In the genomic region with DNA sequence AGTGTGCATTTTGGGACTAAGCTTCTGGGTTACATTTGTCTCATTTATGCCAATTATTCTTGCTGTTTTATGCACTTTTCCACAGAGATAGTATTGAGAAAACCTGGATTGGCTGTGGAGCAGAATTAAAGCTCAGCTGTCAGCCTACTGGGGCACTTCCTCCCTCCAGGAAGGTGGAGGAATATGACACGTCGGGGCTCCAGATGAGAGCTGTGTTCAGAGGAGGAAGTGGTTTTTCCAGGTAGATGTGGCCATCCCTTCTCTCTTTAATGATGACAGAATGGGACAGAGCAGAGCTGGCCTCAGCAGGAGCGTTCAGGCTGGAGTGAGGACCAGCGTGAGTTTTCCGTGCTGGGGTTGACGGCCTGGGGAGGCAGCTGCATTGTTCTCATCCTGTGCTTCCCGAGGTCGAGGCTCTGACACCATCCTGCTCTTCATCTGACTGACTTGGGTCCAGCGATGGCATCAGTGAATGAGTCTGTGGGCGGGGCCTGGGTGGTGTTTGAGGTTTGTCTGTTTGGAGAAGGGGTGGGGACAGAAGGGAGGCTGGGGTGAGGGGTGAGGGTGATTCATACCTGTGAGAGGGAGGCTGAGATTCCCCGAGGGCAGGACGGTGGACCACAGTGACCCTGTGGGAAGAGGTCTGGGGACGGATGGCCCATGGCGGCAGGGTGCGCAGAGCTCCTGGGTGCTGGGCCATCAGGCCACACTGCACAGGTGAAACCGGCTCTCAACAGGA, we compare ENCODE assay signal across 13 cellular contexts.
DNase-seq lines count a peak whose midpoint lies in the region; ATAC-seq, FAIRE-seq and TF ChIP-seq lines count a peak whose summit lies in the region.
"Had no signal": no experiment of that assay in that cellular context is flagged by ENCODE, and none has a peak within 500 bp of the region (broad histone marks: within the 10 kb centered on the region; RNA-seq: fewer than 3 reads in every experiment).

No MANE protein-coding gene starts in this region.

- no peaks in the 10 kb centered on the region for H3K36me3 Mint-ChIP-seq in activated CD4-positive, alpha-beta memory T cell treated with anti-CD3 and anti-CD28 coated beads for 36 hours
- H3K36me3 Mint-ChIP-seq: CD14-positive monocyte had no signal

- H3K4me1 ChIP-seq in DND-41 (ENCODE audit: insufficient read depth, low read length), result peaks cover 24% of the 10 kb centered on the region

- FAIRE-seq in HTR-8/SVneo (lab: Jason Lieb, UNC), result no peak
- FAIRE-seq: astrocyte had no signal

- no peak overlapping the region for H2AFZ ChIP-seq in DND-41 (ENCODE audit: low read depth, low read length)

- H3K27ac ChIP-seq in DND-41 (ENCODE audit: low read length), result peak overlapping the region; percentile 64
- H3K27ac ChIP-seq: RWPE1 had no signal

- intact Hi-C loops in activated CD4-positive, alpha-beta memory T cell treated with anti-CD3 and anti-CD28 coated beads for 36 hours (cut with micrococcal nuclease), result no loop called here
- intact Hi-C loops in left colon (cut with DNase I, micrococcal nuclease), result no loop called here

- H3K27me3 ChIP-seq in DND-41 (ENCODE audit: insufficient read depth, low read length, poor library complexity), result no peaks in the 10 kb centered on the region

- DNase-seq in DND-41 (peak; percentile 81), HTR-8/SVneo (ENCODE audit: insufficient read length, low spot score) (peak; percentile 8), left colon (no peak), NCI-H345 (lab: John Stamatoyannopoulos, UW) (no peak)
- peak; percentile 62 for DNase-seq in activated CD4-positive, alpha-beta memory T cell treated with anti-CD3 and anti-CD28 coated beads for 36 hours
- DNase-seq: activated CD8-positive, alpha-beta memory T cell treated with anti-CD3 and anti-CD28 coated beads, Interleukin-2, amount 50 U/mL, for 4 hours had no signal

- H3K79me2 ChIP-seq in DND-41 (ENCODE audit: insufficient read depth, low read length), result peaks cover 4% of the 10 kb centered on the region

- peaks cover 28% of the 10 kb centered on the region for H3K4me1 Mint-ChIP-seq in activated CD4-positive, alpha-beta memory T cell treated with anti-CD3 and anti-CD28 coated beads for 36 hours (ENCODE audit: low read depth)

- no peak overlapping the region for H3K9ac ChIP-seq in DND-41 (ENCODE audit: low read depth, low read length)

- no peak for TF ChIP-seq CTCF in DND-41 (IDR thresholded peaks at IDR 0.05; ENCODE audit: borderline replicate concordance, extremely low read depth, low read length, poor library complexity, severe bottlenecking)

- no peaks in the 10 kb centered on the region for H3K9me3 Mint-ChIP-seq in activated CD4-positive, alpha-beta memory T cell treated with anti-CD3 and anti-CD28 coated beads for 36 hours
- H3K9me3 Mint-ChIP-seq: CD14-positive monocyte had no signal

- H3K4me3 Mint-ChIP-seq in activated CD4-positive, alpha-beta memory T cell treated with anti-CD3 and anti-CD28 coated beads for 36 hours, result no peak overlapping the region
- H3K4me3 Mint-ChIP-seq: CD14-positive monocyte had no signal

- no peaks in the 10 kb centered on the region for H3K9me3 ChIP-seq in DND-41 (ENCODE audit: insufficient read depth, low read length, severe bottlenecking)

- H3K4me3 ChIP-seq in DND-41 (ENCODE audit: low read depth in 1 of 2, low read length in 2 of 2), result no peak overlapping the region
- H3K4me3 ChIP-seq: lung had no signal

- H3K36me3 ChIP-seq in DND-41 (ENCODE audit: insufficient read depth, low read length), result 0 out of 2 replicates have a peak, but pooled peaks cover 6% of the 10 kb centered on the region

- POLR2A ChIA-PET in activated CD4-positive, alpha-beta memory T cell treated with anti-CD3 and anti-CD28 coated beads for 36 hours (lab: Charles Lee), result no interaction called here

- H3K27ac Mint-ChIP-seq in activated CD4-positive, alpha-beta memory T cell treated with anti-CD3 and anti-CD28 coated beads for 36 hours, result no peak overlapping the region

- H3K27me3 Mint-ChIP-seq in activated CD4-positive, alpha-beta memory T cell treated with anti-CD3 and anti-CD28 coated beads for 36 hours, result no peaks in the 10 kb centered on the region

- CTCF ChIA-PET in activated CD4-positive, alpha-beta memory T cell treated with anti-CD3 and anti-CD28 coated beads for 36 hours (lab: Charles Lee), result interaction anchor here (1.4 kb wide), 1 partner anchor 209 kb away, joined by 5 read pairs; no protein-coding TSS in a partner anchor

- no peaks in the 10 kb centered on the region; the same call in 1 of the 2 replicates for H4K20me1 ChIP-seq in DND-41 (ENCODE audit: insufficient read depth, low read length)

- ATAC-seq in DND-41 (ENCODE audit: insufficient read depth, low read depth) (peak; percentile 83), left colon (peak; percentile 61), GM21423 (IDR thresholded peaks at IDR 0.05; ENCODE audit: unreplicated experiment) (no peak), HG03571 (IDR thresholded peaks at IDR 0.05; ENCODE audit: unreplicated experiment) (no peak), GM21619 (IDR thresholded peaks at IDR 0.05; ENCODE audit: unreplicated experiment) (no peak)

- H3K4me2 ChIP-seq in DND-41 (ENCODE audit: insufficient read depth, low read length), result peak overlapping the region; percentile 48; the same call in 1 of the 2 replicates

Comparison
In these comparisons a context has a peak if more than half of its experiments do, and no peak if none do; other contexts are left out.
1. ATAC-seq: peak in DND-41 (single experiment) and left colon (single experiment); none in GM21423 (single experiment), HG03571 (single experiment) and GM21619 (single experiment).
2. DNase-seq: peak in DND-41 (single experiment), HTR-8/SVneo (single experiment) and activated CD4-positive, alpha-beta memory T cell treated with anti-CD3 and anti-CD28 coated beads for 36 hours (single experiment); none in left colon (0 of 2) and NCI-H345 (single experiment).